ENCODE assay signal across 1 cellular context in the genomic region with DNA sequence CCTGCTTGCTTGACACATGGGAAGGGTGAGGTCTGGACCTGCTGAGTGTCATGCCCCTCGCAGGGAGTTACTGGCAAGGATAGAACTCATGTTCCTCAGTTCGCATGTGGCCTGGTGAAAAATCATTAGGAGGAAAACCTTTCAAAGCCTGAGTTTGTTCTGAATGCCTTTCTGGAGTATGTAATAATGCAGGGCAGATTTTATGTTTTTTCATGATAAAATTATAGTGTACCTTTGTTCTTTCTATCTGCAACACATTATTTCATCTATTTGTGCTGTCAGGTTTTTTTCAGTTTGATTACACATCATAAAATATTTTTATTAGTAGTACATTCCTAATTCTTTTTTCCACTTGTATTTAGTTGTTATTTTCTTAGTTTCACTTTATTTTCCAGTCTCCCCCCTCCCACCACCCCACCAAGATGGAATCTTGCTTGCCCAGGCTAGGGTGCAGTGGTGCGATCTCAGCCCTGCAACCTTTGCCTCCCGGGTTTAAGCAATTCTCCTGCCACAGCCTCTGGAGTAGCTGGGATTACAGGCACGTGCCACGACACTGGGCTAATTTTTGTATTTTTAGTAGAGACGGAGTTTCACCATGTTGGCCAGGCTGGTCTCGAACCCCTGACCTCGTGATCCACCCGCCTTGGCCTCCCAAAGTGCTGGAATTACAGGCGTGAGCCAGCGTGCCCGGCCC.
TF ChIP-seq lines count a peak whose summit lies in the region.

No MANE protein-coding gene starts in this region.

TF ChIP-seq in K562, 482 proteins besides CTCF, POLR2A, EP300 and RAD21:
- TF ChIP-seq KAT7 (CRISPR knock-in tag; IDR thresholded peaks at IDR 0.05; ENCODE audit: borderline replicate concordance) (0 out of 2 replicates have a peak, but pooled peaks have one; percentile 29), CAMTA2 (CRISPR knock-in tag; conservative IDR thresholded peaks at IDR 0.05) (no peak), ARID2 (IDR thresholded peaks at IDR 0.05) (no peak)
